Comparison of ENCODE assay signal across 9 cellular contexts in genomic region chr14:89773151-89773550, GRCh38.
DNase-seq lines count a peak whose midpoint lies in the region; ATAC-seq and TF ChIP-seq lines count a peak whose summit lies in the region.
"Had no signal": no experiment of that assay in that cellular context is flagged by ENCODE, and none has a peak within 500 bp of the region (broad histone marks: within the 10 kb centered on the region; RNA-seq: fewer than 3 reads in every experiment).

No MANE protein-coding gene starts in this region.

- no peak for DNase-seq in T-helper 1 cell
- DNase-seq in Jurkat, Clone E6-1 (ENCODE audit: low read depth, low spot score), result peak; percentile 91
- DNase-seq in progenitor cell of endocrine pancreas (ENCODE audit: low spot score, unreplicated experiment), result no peak
- DNase-seq in DMS114 treated with DMSO at 0.1 percent for 48 hours (lab: John Stamatoyannopoulos, UW; ENCODE audit: unreplicated experiment), result no peak
- DNase-seq in stimulated activated CD4-positive, alpha-beta T cell treated with anti-CD3 and anti-CD28 coated beads, Interleukin-4, amount 100 ng/mL, for 4 hours, result no peak
- DNase-seq in hepatic stellate cell (ENCODE audit: low spot score), result no peak

- H3K27me3 Mint-ChIP-seq in T-helper 1 cell treated with Interleukin-12 subunit alpha and Interleukin-12 subunit beta and Interleukin-4 antibody, amounts not matched to agents 30 μg/mL and 1 μg/mL, for 36 hours (ENCODE audit: low read depth), result peaks cover 31% of the 10 kb centered on the region
- H3K27me3 Mint-ChIP-seq in progenitor cell of endocrine pancreas, result peaks cover 14% of the 10 kb centered on the region

- peak; percentile 44 for ATAC-seq in HG02571 (IDR thresholded peaks at IDR 0.05; ENCODE audit: unreplicated experiment)

- peak overlapping the region; percentile 42 for H3K4me3 ChIP-seq in Jurkat, Clone E6-1 (ENCODE audit: low read length)
- H3K4me3 ChIP-seq: cardiac muscle cell had no signal

- TF ChIP-seq CTCF in progenitor cell of endocrine pancreas (IDR thresholded peaks at IDR 0.05; ENCODE audit: unreplicated experiment), result no peak

- H3K36me3 Mint-ChIP-seq in T-helper 1 cell treated with Interleukin-12 subunit alpha and Interleukin-12 subunit beta and Interleukin-4 antibody, amounts not matched to agents 30 μg/mL and 1 μg/mL, for 36 hours (ENCODE audit: low read depth), result no peaks in the 10 kb centered on the region
- no peaks in the 10 kb centered on the region for H3K36me3 Mint-ChIP-seq in progenitor cell of endocrine pancreas (ENCODE audit: insufficient read depth)

- H3K9me3 Mint-ChIP-seq in T-helper 1 cell treated with Interleukin-12 subunit alpha and Interleukin-12 subunit beta and Interleukin-4 antibody, amounts not matched to agents 30 μg/mL and 1 μg/mL, for 36 hours, result no peaks in the 10 kb centered on the region
- H3K9me3 Mint-ChIP-seq in progenitor cell of endocrine pancreas (ENCODE audit: low read depth), result no peaks in the 10 kb centered on the region

- peaks cover 19% of the 10 kb centered on the region for H3K4me1 Mint-ChIP-seq in T-helper 1 cell treated with Interleukin-12 subunit alpha and Interleukin-12 subunit beta and Interleukin-4 antibody, amounts not matched to agents 30 μg/mL and 1 μg/mL, for 36 hours (ENCODE audit: low read depth)
- H3K4me1 Mint-ChIP-seq in progenitor cell of endocrine pancreas (ENCODE audit: low read depth), result peaks cover 18% of the 10 kb centered on the region

- H3K27ac Mint-ChIP-seq in T-helper 1 cell treated with Interleukin-12 subunit alpha and Interleukin-12 subunit beta and Interleukin-4 antibody, amounts not matched to agents 30 μg/mL and 1 μg/mL, for 36 hours, result peak overlapping the region; percentile 24
- peak overlapping the region; percentile 57 for H3K27ac Mint-ChIP-seq in progenitor cell of endocrine pancreas

- peak overlapping the region; percentile 22 for H3K4me3 Mint-ChIP-seq in T-helper 1 cell treated with Interleukin-12 subunit alpha and Interleukin-12 subunit beta and Interleukin-4 antibody, amounts not matched to agents 30 μg/mL and 1 μg/mL, for 36 hours
- no peak overlapping the region for H3K4me3 Mint-ChIP-seq in progenitor cell of endocrine pancreas (ENCODE audit: low read depth)
